In the genomic region with DNA sequence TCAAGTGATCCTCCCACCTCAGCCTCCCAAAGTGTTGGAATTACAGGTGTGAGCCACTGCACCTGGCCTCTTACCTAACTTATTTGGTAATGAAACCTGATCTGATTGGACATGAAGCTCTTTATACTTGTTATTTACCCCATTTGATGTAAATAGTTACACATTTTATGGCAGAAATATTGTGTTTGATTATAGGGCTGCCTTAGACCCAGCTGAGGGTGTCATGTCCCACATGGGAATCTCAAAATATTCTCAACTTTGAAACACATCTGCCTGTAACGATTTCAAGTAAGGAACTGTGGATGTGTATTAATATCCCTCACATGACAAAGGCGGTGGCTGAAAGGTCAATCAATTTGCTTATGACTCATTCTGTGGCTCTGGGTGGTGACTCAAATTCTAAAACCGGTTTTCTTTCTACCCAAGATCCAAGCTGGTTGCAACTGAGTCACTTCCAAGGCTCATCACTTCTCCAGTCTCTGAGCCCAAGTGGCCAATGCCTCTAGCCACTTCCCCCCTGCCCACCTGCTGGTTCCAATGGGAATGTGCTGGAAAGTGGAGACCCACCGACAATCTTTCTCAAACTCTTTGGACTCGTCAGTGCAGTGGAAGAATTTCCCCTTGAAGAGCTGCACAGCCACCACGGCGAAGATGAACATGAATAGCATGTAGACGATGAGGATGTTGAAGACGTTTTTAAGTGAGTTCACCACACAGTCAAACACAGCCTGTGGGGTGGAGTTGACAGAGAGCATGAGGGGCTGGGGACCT, we compare ENCODE assay signal across 8 cellular contexts.
DNase-seq lines count a peak whose midpoint lies in the region; ATAC-seq and TF ChIP-seq lines count a peak whose summit lies in the region.

No MANE protein-coding gene starts in this region.

- no peak for TF ChIP-seq CTCF in RWPE1 (conservative IDR thresholded peaks at IDR 0.05; ENCODE audit: low read depth)

- POLR2A ChIA-PET in RWPE1 (lab: Yijun Ruan, JAX; ENCODE audit: low non-redundant PET) = interaction anchor here (0.6 kb wide), 1 partner anchor 294 kb away, joined by 4 read pairs; no protein-coding TSS in a partner anchor

- CTCF ChIA-PET in RWPE1 (lab: Yijun Ruan, JAX) = interaction anchor here (0.6 to 1.5 kb wide), 5 partner anchors 12 to 1524 kb away, joined by 3 to 5 read pairs (median 4); no protein-coding TSS in a partner anchor

- H3K27ac ChIP-seq in RWPE1 = 0 out of 2 replicates have a peak overlapping the region, but pooled peaks have one; percentile 23

- peak; percentile 96 for ATAC-seq in activated CD4-positive, CD25-positive, alpha-beta regulatory T cell treated with anti-CD3 and anti-CD28 coated beads, Interleukin-2, amount 50 U/mL, for 24 hours
- ATAC-seq in HG02938 (IDR thresholded peaks at IDR 0.05; ENCODE audit: unreplicated experiment) (peak; percentile 79), GM18519 (IDR thresholded peaks at IDR 0.05; ENCODE audit: low FRiP score, unreplicated experiment) (no peak)

- DNase-seq in activated CD4-positive, CD25-positive, alpha-beta regulatory T cell (lab: John Stamatoyannopoulos, UW) = no peak
- DNase-seq in RWPE1 (ENCODE audit: low spot score) (peak; percentile 98), fibroblast of gingiva (ENCODE audit: low read depth) (peak; percentile 78), ureter (ENCODE audit: low spot score) (peak; percentile 51), NCI-H1930 (lab: John Stamatoyannopoulos, UW) (no peak)

Comparison
In these comparisons a context has a peak if more than half of its experiments do, and no peak if none do; other contexts are left out.
1. DNase-seq: peak in RWPE1 (single experiment), fibroblast of gingiva (single experiment) and ureter (single experiment); none in activated CD4-positive, CD25-positive, alpha-beta regulatory T cell (0 of 4) and NCI-H1930 (0 of 2).